ENCODE assay signal across 6 cellular contexts in the genomic region with DNA sequence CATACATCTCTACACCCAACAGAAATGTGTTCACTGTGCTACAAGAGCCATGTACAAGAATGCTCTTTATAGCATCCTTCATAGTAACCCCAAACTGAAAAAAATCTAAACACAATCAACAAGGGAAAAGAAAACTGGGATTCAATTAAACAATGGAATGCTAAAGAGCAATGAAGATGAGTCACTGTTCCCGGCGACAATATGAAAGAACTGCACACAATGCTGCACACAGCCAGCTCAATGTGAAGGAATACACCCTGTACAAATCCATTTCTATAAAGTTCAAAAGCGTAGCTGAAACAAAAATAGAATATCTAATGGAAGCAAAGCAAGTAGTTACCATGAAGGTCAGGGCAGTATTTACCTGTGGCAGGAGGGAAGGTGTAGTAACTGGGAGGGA. TPM values are rescaled to one million over a fixed set of nuclear protein-coding genes. Genes with fewer than 3 reads are reported as not detected.
"Had no signal": no experiment of that assay in that cellular context is flagged by ENCODE, and none has a peak within 500 bp of the region (broad histone marks: within the 10 kb centered on the region; RNA-seq: fewer than 3 reads in every experiment).

No MANE protein-coding gene starts in this region.

RNA-seq across cellular contexts. Expression of a gene that starts 12.8 kb away (rescaled TPM):
- total RNA-seq: NCI-H460, PC-9, Peyer's patch, Right ventricle myocardium inferior, RPMI7951, SJCRH30 had no signal
